ENCODE assay signal across 11 cellular contexts in genomic region chr6:6332240-6332639, GRCh38. TPM values are rescaled to one million over a fixed set of nuclear protein-coding genes. Genes with fewer than 3 reads are reported as not detected.
DNase-seq lines count a peak whose midpoint lies in the region; ATAC-seq and TF ChIP-seq lines count a peak whose summit lies in the region.
"Had no signal": no experiment of that assay in that cellular context is flagged by ENCODE, and none has a peak within 500 bp of the region (broad histone marks: within the 10 kb centered on the region; RNA-seq: fewer than 3 reads in every experiment).

No MANE protein-coding gene starts in this region.

- no peaks in the 10 kb centered on the region for H3F3A ChIP-seq in Loucy (ENCODE audit: low read depth)

- H3K79me2 ChIP-seq in Loucy (ENCODE audit: insufficient read depth, low read length) = no peaks in the 10 kb centered on the region

- no peaks in the 10 kb centered on the region for H3K9me3 ChIP-seq in Loucy (ENCODE audit: insufficient read depth, low read depth, low read length)

- peak overlapping the region; percentile 57 for H3K4me3 Mint-ChIP-seq in memory B cell
- H3K4me3 Mint-ChIP-seq in activated CD8-positive, alpha-beta T cell treated with anti-CD3 and anti-CD28 coated beads, Interleukin-2, amount 10 ng/mL, durations not matched to agents 7 days and 5 days = no peak overlapping the region

- no peak overlapping the region for H3K4me3 ChIP-seq in Loucy (ENCODE audit: low read length, poor library complexity, severe bottlenecking)

- H3K36me3 ChIP-seq in Loucy (ENCODE audit: insufficient read depth, low read length) = no peaks in the 10 kb centered on the region

- peak in 1 of 2 donors; percentile 13 for DNase-seq in memory B cell (ENCODE audit: low spot score in 2 of 2)
- DNase-seq in DMS153 (lab: John Stamatoyannopoulos, UW) = no peak
- DNase-seq in T-helper 1 cell = no peak
- no peak for DNase-seq in effector CD4-positive, alpha-beta T cell
- DNase-seq in activated CD8-positive, alpha-beta T cell treated with anti-CD3 and anti-CD28 coated beads, Interleukin-2, amount 10 ng/mL, durations not matched to agents 7 days and 5 days = no peak
- DNase-seq: activated T-cell treated with anti-CD3 and anti-CD28 coated beads, Interleukin-2, amount 50 U/mL, for 1 hour; GF-D8 had no signal

- no peak for TF ChIP-seq CTCF in Loucy (conservative IDR thresholded peaks at IDR 0.05; ENCODE audit: low read length)

- H3K4me2 ChIP-seq in Loucy (ENCODE audit: low read depth, low read length, poor library complexity, severe bottlenecking) = peak overlapping the region; percentile 52

- ATAC-seq in GM18868 (IDR thresholded peaks at IDR 0.05; ENCODE audit: unreplicated experiment) (peak; percentile 55), HG02759 (IDR thresholded peaks at IDR 0.05; ENCODE audit: unreplicated experiment) (peak; percentile 51), memory B cell (ENCODE audit: low read depth) (peak; percentile 93)
- ATAC-seq in activated CD8-positive, alpha-beta T cell treated with anti-CD3 and anti-CD28 coated beads, Interleukin-2, amount 10 ng/mL, durations not matched to agents 7 days and 5 days = no peak

- POLR2A ChIA-PET in activated CD8-positive, alpha-beta T cell treated with anti-CD3 and anti-CD28 coated beads, Interleukin-2, amount 10 ng/mL, durations not matched to agents 7 days and 5 days (lab: Charles Lee) = no interaction called here

- no peak overlapping the region for H3K9ac ChIP-seq in Loucy (ENCODE audit: low read depth, low read length, poor library complexity, severe bottlenecking)

- H3K4me1 ChIP-seq in Loucy (ENCODE audit: insufficient read depth, low read length, poor library complexity, severe bottlenecking) = peaks cover 36% of the 10 kb centered on the region

- H3K36me3 Mint-ChIP-seq in memory B cell = no peaks in the 10 kb centered on the region
- no peaks in the 10 kb centered on the region for H3K36me3 Mint-ChIP-seq in activated CD8-positive, alpha-beta T cell treated with anti-CD3 and anti-CD28 coated beads, Interleukin-2, amount 10 ng/mL, durations not matched to agents 7 days and 5 days (ENCODE audit: low read depth)

- no peaks in the 10 kb centered on the region for H4K20me1 ChIP-seq in Loucy (ENCODE audit: insufficient read depth, low read length, poor library complexity, severe bottlenecking)

- H3K27me3 Mint-ChIP-seq in memory B cell = peaks cover 2% of the 10 kb centered on the region
- peaks cover 3% of the 10 kb centered on the region for H3K27me3 Mint-ChIP-seq in activated CD8-positive, alpha-beta T cell treated with anti-CD3 and anti-CD28 coated beads, Interleukin-2, amount 10 ng/mL, durations not matched to agents 7 days and 5 days (ENCODE audit: low read depth)

- peaks cover 28% of the 10 kb centered on the region for H3K4me1 Mint-ChIP-seq in memory B cell
- H3K4me1 Mint-ChIP-seq in activated CD8-positive, alpha-beta T cell treated with anti-CD3 and anti-CD28 coated beads, Interleukin-2, amount 10 ng/mL, durations not matched to agents 7 days and 5 days (ENCODE audit: low read depth) = no peaks in the 10 kb centered on the region

- no peaks in the 10 kb centered on the region for H3K9me3 Mint-ChIP-seq in memory B cell
- H3K9me3 Mint-ChIP-seq in activated CD8-positive, alpha-beta T cell treated with anti-CD3 and anti-CD28 coated beads, Interleukin-2, amount 10 ng/mL, durations not matched to agents 7 days and 5 days (ENCODE audit: insufficient read depth) = no peaks in the 10 kb centered on the region

- no peaks in the 10 kb centered on the region for H3K27me3 ChIP-seq in Loucy (ENCODE audit: insufficient read depth, low read length, poor library complexity, severe bottlenecking)

- H3K9me2 ChIP-seq in Loucy (replicated peaks; ENCODE audit: low read depth, low read length) = no peaks in the 10 kb centered on the region

- H2AFZ ChIP-seq in Loucy (ENCODE audit: low read length) = no peak overlapping the region

- CTCF ChIA-PET in activated CD8-positive, alpha-beta T cell treated with anti-CD3 and anti-CD28 coated beads, Interleukin-2, amount 10 ng/mL, durations not matched to agents 7 days and 5 days (lab: Charles Lee) = no interaction called here

- H3K27ac Mint-ChIP-seq in memory B cell = no peak overlapping the region
- H3K27ac Mint-ChIP-seq in activated CD8-positive, alpha-beta T cell treated with anti-CD3 and anti-CD28 coated beads, Interleukin-2, amount 10 ng/mL, durations not matched to agents 7 days and 5 days = no peak overlapping the region

RNA-seq across cellular contexts. Expression of gene F13A1, which starts 11.8 kb away (rescaled TPM):
- not detected for total RNA-seq in activated CD8-positive, alpha-beta T cell treated with anti-CD3 and anti-CD28 coated beads, Interleukin-2, amount 10 ng/mL, durations not matched to agents 7 days and 5 days
- total RNA-seq: fibroblast of lung had no signal
